In the genomic region with DNA sequence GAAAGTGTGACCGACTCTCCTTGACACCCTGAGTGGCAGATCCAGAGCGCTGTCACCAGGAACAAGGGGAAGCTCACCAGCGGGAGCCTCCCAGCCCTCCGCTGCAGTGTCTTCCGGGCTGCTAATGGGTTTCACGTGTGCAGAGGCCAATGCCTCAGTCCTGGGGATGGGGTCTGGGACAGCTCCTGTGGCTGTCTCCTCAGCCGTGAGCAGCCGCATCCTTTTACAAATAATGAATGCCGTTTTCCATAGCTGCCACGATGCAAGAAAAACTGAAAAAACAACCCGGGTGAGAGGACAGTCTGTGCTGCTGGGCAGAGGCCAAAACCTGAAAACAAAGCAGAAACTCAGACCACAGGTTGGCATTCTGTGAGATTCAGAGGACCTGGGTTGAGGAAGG, we compare ENCODE assay signal across 11 cellular contexts.
DNase-seq lines count a peak whose midpoint lies in the region; ATAC-seq and TF ChIP-seq lines count a peak whose summit lies in the region.
"Had no signal": no experiment of that assay in that cellular context is flagged by ENCODE, and none has a peak within 500 bp of the region (broad histone marks: within the 10 kb centered on the region; RNA-seq: fewer than 3 reads in every experiment).

No MANE protein-coding gene starts in this region.

- no peaks in the 10 kb centered on the region for H3K36me3 ChIP-seq in cardiac muscle cell
- no peaks in the 10 kb centered on the region for H3K36me3 ChIP-seq in right atrium auricular region
- no peaks in the 10 kb centered on the region for H3K36me3 ChIP-seq in adipocyte (ENCODE audit: control insufficient read depth, insufficient read depth, low read length, severe bottlenecking)
- no peaks in the 10 kb centered on the region for H3K36me3 ChIP-seq in upper lobe of left lung
- H3K36me3 ChIP-seq: MG63 had no signal

- ATAC-seq in upper lobe of left lung (ENCODE audit: low FRiP score in 2 of 2), result peak; percentile 17 to 54
- ATAC-seq in stimulated activated memory B cell treated with anti-CD40 and anti-IgM and Interleukin-4, amounts not matched to agents 10 μg/mL and 1 μg/mL and 100 μg/mL, for 72 hours, result no peak

- H3K4me1 ChIP-seq in cardiac muscle cell (ENCODE audit: low read depth) (peaks cover 7% of the 10 kb centered on the region), right atrium auricular region (peaks cover 0 to 45% of the 10 kb centered on the region in 2 donors), adipocyte (ENCODE audit: control insufficient read depth, insufficient read depth, low read length) (peaks cover 23% of the 10 kb centered on the region), upper lobe of left lung (peaks cover 16 to 25% (median 22%) of the 10 kb centered on the region in 4 donors)

- no peaks in the 10 kb centered on the region for H3K9me3 ChIP-seq in cardiac muscle cell (ENCODE audit: low read depth)
- H3K9me3 ChIP-seq in right atrium auricular region, result no peaks in the 10 kb centered on the region
- H3K9me3 ChIP-seq in adipocyte (ENCODE audit: control insufficient read depth, low read length), result no peaks in the 10 kb centered on the region
- H3K9me3 ChIP-seq in upper lobe of left lung, result no peaks in the 10 kb centered on the region
- H3K9me3 ChIP-seq: MG63 had no signal

- H3K4me3 Mint-ChIP-seq in mesothelial cell of epicardium, result no peak overlapping the region
- H3K4me3 Mint-ChIP-seq in stimulated activated memory B cell treated with anti-CD40 and anti-IgM and Interleukin-4, amounts not matched to agents 10 μg/mL and 1 μg/mL and 100 μg/mL, for 72 hours, result no peak overlapping the region
- H3K4me3 Mint-ChIP-seq: activated CD4-positive, alpha-beta T cell treated with anti-CD3 and anti-CD28 coated beads for 36 hours had no signal

- no peak for TF ChIP-seq POLR2A in upper lobe of left lung (IDR thresholded peaks at IDR 0.05)

- H3K27ac Mint-ChIP-seq in mesothelial cell of epicardium, result peak overlapping the region; percentile 75
- H3K27ac Mint-ChIP-seq in stimulated activated memory B cell treated with anti-CD40 and anti-IgM and Interleukin-4, amounts not matched to agents 10 μg/mL and 1 μg/mL and 100 μg/mL, for 72 hours, result no peak overlapping the region
- H3K27ac Mint-ChIP-seq: activated CD4-positive, alpha-beta T cell treated with anti-CD3 and anti-CD28 coated beads for 36 hours had no signal

- no peaks in the 10 kb centered on the region for H3K27me3 Mint-ChIP-seq in mesothelial cell of epicardium (ENCODE audit: low read depth)
- peaks cover 52% of the 10 kb centered on the region for H3K27me3 Mint-ChIP-seq in stimulated activated memory B cell treated with anti-CD40 and anti-IgM and Interleukin-4, amounts not matched to agents 10 μg/mL and 1 μg/mL and 100 μg/mL, for 72 hours
- H3K27me3 Mint-ChIP-seq: activated CD4-positive, alpha-beta T cell treated with anti-CD3 and anti-CD28 coated beads for 36 hours had no signal

- H3K36me3 Mint-ChIP-seq in mesothelial cell of epicardium, result no peaks in the 10 kb centered on the region
- H3K36me3 Mint-ChIP-seq in stimulated activated memory B cell treated with anti-CD40 and anti-IgM and Interleukin-4, amounts not matched to agents 10 μg/mL and 1 μg/mL and 100 μg/mL, for 72 hours, result no peaks in the 10 kb centered on the region

- 57 to 60% methylated on average over 4 to 11 of the region's 11 CpGs for WGBS in upper lobe of left lung, 2 donors

- no peak for TF ChIP-seq EP300 in upper lobe of left lung (IDR thresholded peaks at IDR 0.05)

- H3K27ac ChIP-seq in cardiac muscle cell, result no peak overlapping the region
- H3K27ac ChIP-seq in right atrium auricular region, result no peak overlapping the region
- H3K27ac ChIP-seq in upper lobe of left lung, result peak overlapping the region in 1 of 4 donors; percentile 38

- H3K4me1 Mint-ChIP-seq in mesothelial cell of epicardium, result peaks cover 31% of the 10 kb centered on the region
- peaks cover 8% of the 10 kb centered on the region for H3K4me1 Mint-ChIP-seq in stimulated activated memory B cell treated with anti-CD40 and anti-IgM and Interleukin-4, amounts not matched to agents 10 μg/mL and 1 μg/mL and 100 μg/mL, for 72 hours

- H3K9ac ChIP-seq in adipocyte (ENCODE audit: low read length), result no peak overlapping the region

- TF ChIP-seq CTCF in cardiac muscle cell (IDR thresholded peaks at IDR 0.05; ENCODE audit: low read depth, low read length) (no peak), right atrium auricular region (IDR thresholded peaks at IDR 0.05) (no peak), mesothelial cell of epicardium (IDR thresholded peaks at IDR 0.05; ENCODE audit: unreplicated experiment) (no peak), upper lobe of left lung (IDR thresholded peaks at IDR 0.05) (no peak)

- DNase-seq in cardiac muscle cell (ENCODE audit: low read depth in 1 of 2, low spot score in 1 of 2) (peak; percentile 36 to 46), right atrium auricular region (ENCODE audit: low spot score) (no peak), adipocyte (ENCODE audit: low read depth) (peak; percentile 4), mesothelial cell of epicardium (ENCODE audit: low spot score in 2 of 2, unreplicated experiment in 2 of 2) (no peak), upper lobe of left lung (peak in 1 of 2 donors; percentile 58), SW480 (ENCODE audit: low spot score) (no peak), HCEC 1CT (no peak)
- DNase-seq: MG63 had no signal

- no peaks in the 10 kb centered on the region for H3K27me3 ChIP-seq in cardiac muscle cell
- no peaks in the 10 kb centered on the region for H3K27me3 ChIP-seq in right atrium auricular region
- peaks cover 20% of the 10 kb centered on the region for H3K27me3 ChIP-seq in adipocyte (replicated peaks; ENCODE audit: control insufficient read depth, insufficient read depth, low read length)
- H3K27me3 ChIP-seq in upper lobe of left lung, result no peaks in the 10 kb centered on the region
- H3K27me3 ChIP-seq: MG63 had no signal

- no peak overlapping the region for H3K4me3 ChIP-seq in cardiac muscle cell
- no peak overlapping the region for H3K4me3 ChIP-seq in right atrium auricular region
- no peak overlapping the region for H3K4me3 ChIP-seq in adipocyte (ENCODE audit: low read length)
- H3K4me3 ChIP-seq in upper lobe of left lung, result no peak overlapping the region
- H3K4me3 ChIP-seq: MG63 had no signal

- no peaks in the 10 kb centered on the region for H3K9me3 Mint-ChIP-seq in mesothelial cell of epicardium
- H3K9me3 Mint-ChIP-seq in stimulated activated memory B cell treated with anti-CD40 and anti-IgM and Interleukin-4, amounts not matched to agents 10 μg/mL and 1 μg/mL and 100 μg/mL, for 72 hours, result no peaks in the 10 kb centered on the region
- H3K9me3 Mint-ChIP-seq: activated naive CD8-positive, alpha-beta T cell treated with anti-CD3 and anti-CD28 coated beads, Interleukin-2, amount 10 ng/mL, durations not matched to agents 7 days and 5 days had no signal

Comparison
In these comparisons a context has a peak if more than half of its experiments do, and no peak if none do; other contexts are left out.
1. DNase-seq: peak in cardiac muscle cell (2 of 2) and adipocyte (single experiment); none in right atrium auricular region (single experiment), mesothelial cell of epicardium (0 of 2), SW480 (single experiment) and HCEC 1CT (single experiment).